Comparison of ENCODE assay signal across 26 cellular contexts in the genomic region with DNA sequence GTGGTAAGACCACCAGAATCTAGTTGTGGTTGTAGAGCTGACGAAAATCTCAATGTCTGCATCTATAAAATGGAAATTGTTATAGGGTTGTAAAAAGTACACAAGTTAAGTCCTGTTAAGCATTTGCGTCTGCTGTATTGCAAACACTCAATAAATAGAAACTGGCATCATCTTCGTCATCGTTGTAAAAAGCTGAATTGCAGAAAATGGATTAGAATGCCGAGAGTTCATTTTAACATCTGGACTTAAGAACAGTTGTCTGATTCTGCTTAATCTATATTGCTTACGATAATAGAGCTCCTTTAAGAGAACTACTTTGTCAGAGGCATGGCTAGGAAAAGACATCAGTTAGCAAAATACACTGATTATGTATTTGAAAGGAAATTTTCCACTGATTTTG.
"Had no signal": no experiment of that assay in that cellular context is flagged by ENCODE, and none has a peak within 500 bp of the region (broad histone marks: within the 10 kb centered on the region; RNA-seq: fewer than 3 reads in every experiment).

No MANE protein-coding gene starts in this region.

- DNase-seq: activated CD4-positive, alpha-beta memory T cell treated with anti-CD3 and anti-CD28 coated beads, Interleukin-2, amount 10 ng/mL, durations not matched to agents 7 days and 5 days; activated CD4-positive, alpha-beta T cell treated with anti-CD3 and anti-CD28 coated beads for 1 hour; activated CD4-positive, alpha-beta T cell treated with anti-CD3 and anti-CD28 coated beads for 4 hours; activated CD4-positive, alpha-beta T cell treated with anti-CD3 and anti-CD28 coated beads, Interleukin-2, amount 10 ng/mL, durations not matched to agents 7 days and 5 days; activated CD4-positive, alpha-beta T cell treated with anti-CD3 and anti-CD28 coated beads, Interleukin-2, amount 50 U/mL, for 4 hours; activated CD8-positive, alpha-beta memory T cell treated with anti-CD3 and anti-CD28 coated beads, Interleukin-2, amount 50 U/mL, for 48 hours; activated gamma-delta T cell; activated naive CD4-positive, alpha-beta T cell; activated naive CD4-positive, alpha-beta T cell treated with anti-CD3 and anti-CD28 coated beads, Interleukin-2, amount 10 ng/mL, durations not matched to agents 7 days and 5 days; activated naive CD8-positive, alpha-beta T cell treated with anti-CD3 and anti-CD28 coated beads, Interleukin-2, amount 10 ng/mL, durations not matched to agents 7 days and 5 days; activated T-cell treated with anti-CD3 and anti-CD28 coated beads for 4 hours; activated T-cell treated with anti-CD3 and anti-CD28 coated beads, Interleukin-2, amount 50 U/mL, for 24 hours; activated T-cell treated with anti-CD3 and anti-CD28 coated beads, Interleukin-2, amount 50 U/mL, for 72 hours; brain microvascular endothelial cell; colonic mucosa; effector memory CD4-positive, alpha-beta T cell; endodermal cell; foreskin melanocyte; heart right ventricle; T-helper 2 cell had no signal

- ATAC-seq: activated naive CD4-positive, alpha-beta T cell treated with anti-CD3 and anti-CD28 coated beads, Interleukin-2, amount 50 U/mL, for 72 hours; activated T-cell treated with anti-CD3 and anti-CD28 coated beads, Interleukin-2, amount 50 U/mL, for 72 hours; esophagus mucosa; gastroesophageal sphincter; heart right ventricle; WTC11 had no signal

- H3K9me3 ChIP-seq: colonic mucosa, gastroesophageal sphincter, heart right ventricle had no signal

- H3K27me3 ChIP-seq: brain microvascular endothelial cell, colonic mucosa, gastroesophageal sphincter, heart right ventricle had no signal

- H3K9me3 Mint-ChIP-seq: activated CD4-positive, alpha-beta memory T cell treated with anti-CD3 and anti-CD28 coated beads, Interleukin-2, amount 10 ng/mL, durations not matched to agents 7 days and 5 days; activated CD4-positive, alpha-beta T cell treated with anti-CD3 and anti-CD28 coated beads, Interleukin-2, amount 10 ng/mL, durations not matched to agents 7 days and 5 days; activated naive CD4-positive, alpha-beta T cell treated with anti-CD3 and anti-CD28 coated beads, Interleukin-2, amount 10 ng/mL, durations not matched to agents 7 days and 5 days; activated naive CD4-positive, alpha-beta T cell treated with anti-CD3 and anti-CD28 coated beads, Interleukin-2, amount 50 U/mL, for 72 hours; activated T-cell treated with anti-CD3 and anti-CD28 coated beads, Interleukin-2, amount 50 U/mL, for 24 hours; central memory CD8-positive, alpha-beta T cell; endodermal cell; WTC11 had no signal

- H3K27ac Mint-ChIP-seq: activated CD4-positive, alpha-beta memory T cell treated with anti-CD3 and anti-CD28 coated beads, Interleukin-2, amount 10 ng/mL, durations not matched to agents 7 days and 5 days; activated CD4-positive, alpha-beta T cell treated with anti-CD3 and anti-CD28 coated beads, Interleukin-2, amount 10 ng/mL, durations not matched to agents 7 days and 5 days; activated naive CD4-positive, alpha-beta T cell treated with anti-CD3 and anti-CD28 coated beads, Interleukin-2, amount 10 ng/mL, durations not matched to agents 7 days and 5 days; activated naive CD4-positive, alpha-beta T cell treated with anti-CD3 and anti-CD28 coated beads, Interleukin-2, amount 50 U/mL, for 72 hours; activated naive CD8-positive, alpha-beta T cell treated with anti-CD3 and anti-CD28 coated beads, Interleukin-2, amount 10 ng/mL, durations not matched to agents 7 days and 5 days; activated T-cell treated with anti-CD3 and anti-CD28 coated beads, Interleukin-2, amount 50 U/mL, for 24 hours; activated T-cell treated with anti-CD3 and anti-CD28 coated beads, Interleukin-2, amount 50 U/mL, for 72 hours; endodermal cell; WTC11 had no signal

- H3K4me3 Mint-ChIP-seq: activated CD4-positive, alpha-beta memory T cell treated with anti-CD3 and anti-CD28 coated beads, Interleukin-2, amount 10 ng/mL, durations not matched to agents 7 days and 5 days; activated CD4-positive, alpha-beta T cell treated with anti-CD3 and anti-CD28 coated beads, Interleukin-2, amount 10 ng/mL, durations not matched to agents 7 days and 5 days; activated naive CD4-positive, alpha-beta T cell treated with anti-CD3 and anti-CD28 coated beads, Interleukin-2, amount 10 ng/mL, durations not matched to agents 7 days and 5 days; activated naive CD8-positive, alpha-beta T cell treated with anti-CD3 and anti-CD28 coated beads, Interleukin-2, amount 10 ng/mL, durations not matched to agents 7 days and 5 days; activated T-cell treated with anti-CD3 and anti-CD28 coated beads, Interleukin-2, amount 50 U/mL, for 24 hours; activated T-cell treated with anti-CD3 and anti-CD28 coated beads, Interleukin-2, amount 50 U/mL, for 72 hours; central memory CD8-positive, alpha-beta T cell; endodermal cell; WTC11 had no signal

- H3K27ac ChIP-seq: brain microvascular endothelial cell, colonic mucosa, gastroesophageal sphincter, heart right ventricle, VCaP had no signal

- H3K4me1 ChIP-seq: colonic mucosa, gastroesophageal sphincter, heart right ventricle had no signal

- H3K27me3 Mint-ChIP-seq: activated CD4-positive, alpha-beta memory T cell treated with anti-CD3 and anti-CD28 coated beads, Interleukin-2, amount 10 ng/mL, durations not matched to agents 7 days and 5 days; activated CD4-positive, alpha-beta T cell treated with anti-CD3 and anti-CD28 coated beads, Interleukin-2, amount 10 ng/mL, durations not matched to agents 7 days and 5 days; activated naive CD4-positive, alpha-beta T cell treated with anti-CD3 and anti-CD28 coated beads, Interleukin-2, amount 10 ng/mL, durations not matched to agents 7 days and 5 days; activated naive CD8-positive, alpha-beta T cell treated with anti-CD3 and anti-CD28 coated beads, Interleukin-2, amount 10 ng/mL, durations not matched to agents 7 days and 5 days; activated T-cell treated with anti-CD3 and anti-CD28 coated beads, Interleukin-2, amount 50 U/mL, for 24 hours; central memory CD8-positive, alpha-beta T cell had no signal

- H3K36me3 ChIP-seq: brain microvascular endothelial cell, colonic mucosa had no signal

- H3K4me3 ChIP-seq: colonic mucosa, gastroesophageal sphincter, heart right ventricle had no signal

- H3K4me1 Mint-ChIP-seq: activated CD4-positive, alpha-beta memory T cell treated with anti-CD3 and anti-CD28 coated beads, Interleukin-2, amount 10 ng/mL, durations not matched to agents 7 days and 5 days; activated CD4-positive, alpha-beta T cell treated with anti-CD3 and anti-CD28 coated beads, Interleukin-2, amount 10 ng/mL, durations not matched to agents 7 days and 5 days; activated naive CD4-positive, alpha-beta T cell treated with anti-CD3 and anti-CD28 coated beads, Interleukin-2, amount 10 ng/mL, durations not matched to agents 7 days and 5 days; activated naive CD8-positive, alpha-beta T cell treated with anti-CD3 and anti-CD28 coated beads, Interleukin-2, amount 10 ng/mL, durations not matched to agents 7 days and 5 days; central memory CD8-positive, alpha-beta T cell; WTC11 had no signal
